ENCODE assay signal across 28 cellular contexts in genomic region chr14:28983279-28983678, GRCh38.
"Had no signal": no experiment of that assay in that cellular context is flagged by ENCODE, and none has a peak within 500 bp of the region (broad histone marks: within the 10 kb centered on the region; RNA-seq: fewer than 3 reads in every experiment).

No MANE protein-coding gene starts in this region.

- H3K9me3 ChIP-seq: gastrocnemius medialis had no signal

- ATAC-seq: activated CD8-positive, alpha-beta T cell treated with anti-CD3 and anti-CD28 coated beads for 36 hours; activated T-cell treated with anti-CD3 and anti-CD28 coated beads, Interleukin-2, amount 50 U/mL, for 4 hours; activated T-helper 17 cell treated with anti-CD3 and anti-CD28 coated beads, Interleukin-2, amount 50 U/mL, for 72 hours; esophagus mucosa; foreskin keratinocyte; gastrocnemius medialis; heart left ventricle; WTC11 had no signal

- H3K4me1 ChIP-seq: foreskin keratinocyte, gastrocnemius medialis, heart left ventricle had no signal

- DNase-seq: activated CD4-positive, alpha-beta T cell treated with anti-CD3 and anti-CD28 coated beads for 1 hour; activated CD4-positive, alpha-beta T cell treated with anti-CD3 and anti-CD28 coated beads for 4 hours; activated CD4-positive, alpha-beta T cell treated with anti-CD3 and anti-CD28 coated beads, Interleukin-2, amount 10 ng/mL, durations not matched to agents 7 days and 5 days; activated CD4-positive, alpha-beta T cell treated with anti-CD3 and anti-CD28 coated beads, Interleukin-2, amount 50 U/mL, for 4 hours; activated CD8-positive, alpha-beta memory T cell treated with anti-CD3 and anti-CD28 coated beads for 24 hours; activated CD8-positive, alpha-beta T cell treated with anti-CD3 and anti-CD28 coated beads for 36 hours; activated effector memory CD4-positive, alpha-beta T cell treated with Interleukin-2 at 50 U/mL for 16 hours; activated gamma-delta T cell treated with Interleukin-2 at 50 U/mL for 16 hours; activated naive CD4-positive, alpha-beta T cell treated with anti-CD3 and anti-CD28 coated beads, Interleukin-2, amount 50 U/mL, for 16 hours; activated naive CD4-positive, alpha-beta T cell treated with Interleukin-2 at 50 U/mL for 16 hours; activated T-cell treated with anti-CD3 and anti-CD28 coated beads, Interleukin-2, amount 50 U/mL, for 4 hours; amniotic stem cell; anterior cingulate cortex; brain microvascular endothelial cell; dorsolateral prefrontal cortex; effector memory CD4-positive, alpha-beta T cell; endodermal cell; foreskin keratinocyte; gastrocnemius medialis; glutamatergic neuron; heart left ventricle; T-helper 2 cell had no signal

- H3K4me3 ChIP-seq: coronary artery, dorsolateral prefrontal cortex, gastrocnemius medialis, heart left ventricle had no signal

- H3K27ac ChIP-seq: brain microvascular endothelial cell, coronary artery, dorsolateral prefrontal cortex, foreskin keratinocyte, gastrocnemius medialis, heart left ventricle had no signal

- FAIRE-seq: astrocyte, bronchial epithelial cell had no signal

- H3K36me3 ChIP-seq: brain microvascular endothelial cell, gastrocnemius medialis, heart left ventricle had no signal

- H3K27me3 ChIP-seq: brain microvascular endothelial cell, dorsolateral prefrontal cortex, foreskin keratinocyte, gastrocnemius medialis, heart left ventricle had no signal
